Comparison of ENCODE assay signal across 24 cellular contexts in genomic region chr10:113434950-113435349, GRCh38.
DNase-seq lines count a peak whose midpoint lies in the region; ATAC-seq, FAIRE-seq and TF ChIP-seq lines count a peak whose summit lies in the region.
"Had no signal": no experiment of that assay in that cellular context is flagged by ENCODE, and none has a peak within 500 bp of the region (broad histone marks: within the 10 kb centered on the region; RNA-seq: fewer than 3 reads in every experiment).

No MANE protein-coding gene starts in this region.

- H3K27ac ChIP-seq in astrocyte (ENCODE audit: low read depth, low read length) (no peak overlapping the region), hepatocyte (peak overlapping the region; percentile 54), right lobe of liver (peak overlapping the region in 1 of 3 donors; percentile 74)
- H3K27ac ChIP-seq: BLaER1 had no signal

- H3K79me2 ChIP-seq in astrocyte (ENCODE audit: insufficient read depth, low read length): no peaks in the 10 kb centered on the region
- no peaks in the 10 kb centered on the region for H3K79me2 ChIP-seq in hepatocyte

- H3K27ac Mint-ChIP-seq in astrocyte (ENCODE audit: unreplicated experiment): no peak overlapping the region
- H3K27ac Mint-ChIP-seq in effector memory CD8-positive, alpha-beta T cell: no peak overlapping the region
- H3K27ac Mint-ChIP-seq: CD14-positive monocyte; CD4-positive, alpha-beta memory T cell; CD4-positive, CD25-positive, alpha-beta regulatory T cell; CD8-positive, alpha-beta memory T cell had no signal

- 92% methylated on average over 2 of the region's 2 CpGs for WGBS in hepatocyte (ENCODE audit: low lambda C conversion rate, missing lambda C conversion rate)
- WGBS in right lobe of liver (ENCODE audit: insufficient coverage, low coverage, low lambda C conversion rate, missing lambda C conversion rate): 88% methylated on average over 2 of the region's 2 CpGs

- no peaks in the 10 kb centered on the region for H3K36me3 Mint-ChIP-seq in astrocyte (ENCODE audit: low read depth, unreplicated experiment)
- no peaks in the 10 kb centered on the region for H3K36me3 Mint-ChIP-seq in effector memory CD8-positive, alpha-beta T cell (ENCODE audit: insufficient read depth)
- H3K36me3 Mint-ChIP-seq: CD14-positive monocyte; CD4-positive, alpha-beta memory T cell; CD4-positive, CD25-positive, alpha-beta regulatory T cell; CD8-positive, alpha-beta memory T cell had no signal

- no peaks in the 10 kb centered on the region for H3K4me1 Mint-ChIP-seq in astrocyte (ENCODE audit: low read depth, unreplicated experiment)
- no peaks in the 10 kb centered on the region for H3K4me1 Mint-ChIP-seq in effector memory CD8-positive, alpha-beta T cell (ENCODE audit: low read depth in 2 of 2)
- H3K4me1 Mint-ChIP-seq: CD14-positive monocyte; CD4-positive, alpha-beta memory T cell; CD4-positive, CD25-positive, alpha-beta regulatory T cell; CD8-positive, alpha-beta memory T cell had no signal

- H3K4me1 ChIP-seq in astrocyte (ENCODE audit: insufficient read depth, low read length) (no peaks in the 10 kb centered on the region), hepatocyte (ENCODE audit: insufficient read depth) (peaks cover 24% of the 10 kb centered on the region), right lobe of liver (peaks cover 0 to 22% (median 8%) of the 10 kb centered on the region in 4 donors)
- H3K4me1 ChIP-seq: BE2C, BLaER1 had no signal

- no peak overlapping the region for H3K4me2 ChIP-seq in astrocyte (ENCODE audit: low read length)
- peak overlapping the region; percentile 5 for H3K4me2 ChIP-seq in hepatocyte
- H3K4me2 ChIP-seq: BLaER1 had no signal

- H3K36me3 ChIP-seq in astrocyte (ENCODE audit: insufficient read depth, low read length): no peaks in the 10 kb centered on the region
- no peaks in the 10 kb centered on the region for H3K36me3 ChIP-seq in hepatocyte (replicated peaks; ENCODE audit: insufficient read depth, low read depth)
- no peaks in the 10 kb centered on the region for H3K36me3 ChIP-seq in right lobe of liver
- H3K36me3 ChIP-seq: BE2C, BLaER1 had no signal

- ATAC-seq in right lobe of liver (peak; percentile 47 to 64 (median 61)), GM21360 (IDR thresholded peaks at IDR 0.05; ENCODE audit: unreplicated experiment) (no peak)
- no peak for ATAC-seq in effector memory CD8-positive, alpha-beta T cell (replicated peaks)

- peaks cover 14% of the 10 kb centered on the region for H3K27me3 ChIP-seq in astrocyte (ENCODE audit: insufficient read depth, low read length)
- H3K27me3 ChIP-seq in hepatocyte: no peaks in the 10 kb centered on the region
- H3K27me3 ChIP-seq in right lobe of liver: no peaks in the 10 kb centered on the region
- H3K27me3 ChIP-seq: BE2C, BLaER1 had no signal

- TF ChIP-seq CTCF in astrocyte (IDR thresholded peaks at IDR 0.05; ENCODE audit: insufficient read depth, low read depth, low read length) (no peak), hepatocyte (IDR thresholded peaks at IDR 0.05; ENCODE audit: poor library complexity) (no peak), right lobe of liver (IDR thresholded peaks at IDR 0.05) (no peak)

- peaks cover 4% of the 10 kb centered on the region for H3K27me3 Mint-ChIP-seq in astrocyte (ENCODE audit: low read depth, unreplicated experiment)
- H3K27me3 Mint-ChIP-seq in effector memory CD8-positive, alpha-beta T cell: peaks cover 16 to 49% of the 10 kb centered on the region in 2 donors
- H3K27me3 Mint-ChIP-seq: CD4-positive, alpha-beta memory T cell had no signal

- H4K20me1 ChIP-seq in astrocyte (ENCODE audit: insufficient read depth, low read length) (no peaks in the 10 kb centered on the region), hepatocyte (ENCODE audit: insufficient read depth, poor library complexity, severe bottlenecking) (no peaks in the 10 kb centered on the region)
- H4K20me1 ChIP-seq: BLaER1 had no signal

- DNase-seq in astrocyte (ENCODE audit: low read depth): no peak
- DNase-seq in hepatocyte (ENCODE audit: low spot score): no peak
- DNase-seq in right lobe of liver: no peak
- DNase-seq in NCI-H187 treated with DMSO at 0.1 percent for 48 hours (lab: John Stamatoyannopoulos, UW): no peak
- no peak for DNase-seq in effector memory CD8-positive, alpha-beta T cell
- DNase-seq: 8988T; ACHN; BE2C; C1 segment of cervical spinal cord; Caco-2; Calu3; CD4-positive, alpha-beta memory T cell; CD4-positive, CD25-positive, alpha-beta regulatory T cell; CD8-positive, alpha-beta memory T cell; DMS79 treated with DMSO at 0.1 percent for 48 hours; GF-D8 had no signal

- H3K4me3 ChIP-seq in astrocyte (ENCODE audit: insufficient read depth, low read depth, low read length) (no peak overlapping the region), hepatocyte (no peak overlapping the region), right lobe of liver (no peak overlapping the region)
- H3K4me3 ChIP-seq: BLaER1 had no signal

- H3K9ac ChIP-seq in astrocyte (ENCODE audit: low read length): no peak overlapping the region
- H3K9ac ChIP-seq: BLaER1 had no signal

- no peaks in the 10 kb centered on the region for H3K9me3 ChIP-seq in astrocyte (ENCODE audit: insufficient read depth, low read depth, low read length)
- no peaks in the 10 kb centered on the region for H3K9me3 ChIP-seq in hepatocyte (ENCODE audit: low read depth)
- H3K9me3 ChIP-seq in right lobe of liver: no peaks in the 10 kb centered on the region
- H3K9me3 ChIP-seq: BE2C, BLaER1 had no signal

- H3K9me3 Mint-ChIP-seq in astrocyte (ENCODE audit: unreplicated experiment): peaks cover 9% of the 10 kb centered on the region
- H3K9me3 Mint-ChIP-seq in effector memory CD8-positive, alpha-beta T cell: no peaks in the 10 kb centered on the region

- FAIRE-seq in astrocyte (lab: Jason Lieb, UNC): peak; percentile 13
- FAIRE-seq: A204.1, D721Med, G401.6, GM12891, GM19239 had no signal

- no peak for TF ChIP-seq POLR2A in right lobe of liver (IDR thresholded peaks at IDR 0.05)

- intact Hi-C loops in right lobe of liver (cut with DNase I): no loop called here

- H2AFZ ChIP-seq in astrocyte (ENCODE audit: low read depth, low read length): no peak overlapping the region
- no peak overlapping the region for H2AFZ ChIP-seq in hepatocyte

- H3K4me3 Mint-ChIP-seq in astrocyte (ENCODE audit: unreplicated experiment): no peak overlapping the region
- H3K4me3 Mint-ChIP-seq in effector memory CD8-positive, alpha-beta T cell: no peak overlapping the region
- H3K4me3 Mint-ChIP-seq: CD14-positive monocyte; CD4-positive, alpha-beta memory T cell; CD4-positive, CD25-positive, alpha-beta regulatory T cell; CD8-positive, alpha-beta memory T cell had no signal

- H3K9me2 ChIP-seq in hepatocyte (replicated peaks; ENCODE audit: insufficient read depth): no peaks in the 10 kb centered on the region

Comparison
In these comparisons a context has a peak if more than half of its experiments do, and no peak if none do; other contexts are left out.
1. ATAC-seq: peak in right lobe of liver (4 of 4); none in effector memory CD8-positive, alpha-beta T cell (single experiment) and GM21360 (single experiment).